Comparison of ENCODE assay signal across 12 cellular contexts in the genomic region with DNA sequence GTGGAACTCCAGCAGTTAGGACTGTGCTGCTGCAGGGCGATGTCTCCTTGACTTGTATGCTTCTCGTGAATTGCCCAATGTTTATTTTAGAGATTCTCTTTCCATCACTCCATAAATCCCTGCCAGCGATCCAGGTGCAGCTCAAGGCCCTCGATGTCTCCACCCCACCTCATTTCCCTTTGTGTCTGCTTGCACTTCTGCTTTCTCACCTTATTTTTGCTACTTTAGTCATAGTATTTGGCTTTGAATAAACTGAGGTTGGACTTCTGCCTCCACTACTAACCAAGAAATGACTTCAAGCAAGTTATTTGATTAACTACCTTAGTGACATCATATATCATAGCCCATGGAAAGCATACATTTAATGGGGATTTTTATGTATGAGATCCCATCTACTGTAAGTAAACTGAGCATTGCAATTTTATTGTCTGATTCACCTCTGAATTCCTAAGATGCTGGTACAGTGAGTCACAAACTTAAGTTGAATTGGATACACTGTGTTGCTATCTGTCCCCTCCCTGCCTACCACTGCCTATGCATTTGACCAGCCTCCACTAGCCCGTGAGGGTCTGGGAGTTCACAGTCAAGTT.
DNase-seq lines count a peak whose midpoint lies in the region; ATAC-seq and TF ChIP-seq lines count a peak whose summit lies in the region.
"Had no signal": no experiment of that assay in that cellular context is flagged by ENCODE, and none has a peak within 500 bp of the region (broad histone marks: within the 10 kb centered on the region; RNA-seq: fewer than 3 reads in every experiment).

No MANE protein-coding gene starts in this region.

- H3K9me3 Mint-ChIP-seq in T-helper 1 cell treated with Interleukin-12 subunit alpha and Interleukin-12 subunit beta and Interleukin-4 antibody, amounts not matched to agents 30 μg/mL and 1 μg/mL, for 36 hours, result no peaks in the 10 kb centered on the region
- H3K9me3 Mint-ChIP-seq: central memory CD8-positive, alpha-beta T cell had no signal

- no TSS peak for BruUV-seq in OCI-LY7 (replicated peaks; lab: Mats Ljungman, UMichigan)

- H3K4me1 ChIP-seq in OCI-LY7 (ENCODE audit: insufficient read depth, low read length, poor library complexity, severe bottlenecking), result peaks cover 28% of the 10 kb centered on the region
- H3K4me1 ChIP-seq: gastrocnemius medialis, right lobe of liver had no signal

- no peak overlapping the region for H3K4me3 ChIP-seq in OCI-LY7 (ENCODE audit: low read depth, low read length, poor library complexity, severe bottlenecking)
- H3K4me3 ChIP-seq: gastrocnemius medialis, right lobe of liver had no signal

- in situ Hi-C loops in G401 (cut with HindIII; ENCODE audit: low sequenced_read_pairs), result no loop called here

- H3K9me3 ChIP-seq in OCI-LY7 (ENCODE audit: low read length), result no peaks in the 10 kb centered on the region
- H3K9me3 ChIP-seq: gastrocnemius medialis, right lobe of liver had no signal

- H3K36me3 Mint-ChIP-seq in T-helper 1 cell treated with Interleukin-12 subunit alpha and Interleukin-12 subunit beta and Interleukin-4 antibody, amounts not matched to agents 30 μg/mL and 1 μg/mL, for 36 hours (ENCODE audit: low read depth), result no peaks in the 10 kb centered on the region

- peak overlapping the region; percentile 41 for H3K4me2 ChIP-seq in OCI-LY7 (ENCODE audit: low read length)

- CTCF ChIA-PET in OCI-LY7 (lab: Charles Lee; ENCODE audit: unreplicated experiment), result interaction anchor here (0.5 kb wide), 1 partner anchor 553 kb away, joined by 5 read pairs; no protein-coding TSS in a partner anchor

- DNase-seq in T-helper 1 cell (no peak), OCI-LY7 (ENCODE audit: low spot score) (peak; percentile 20), G401 (ENCODE audit: low spot score) (no peak), DMS79 treated with DMSO at 0.1 percent for 48 hours (lab: John Stamatoyannopoulos, UW) (no peak), inferior parietal cortex (ENCODE audit: extremely low spot score) (no peak), GF-D8 (lab: John Stamatoyannopoulos, UW) (no peak)
- DNase-seq: gastrocnemius medialis, H7, right lobe of liver had no signal

- H3K4me3 Mint-ChIP-seq in T-helper 1 cell treated with Interleukin-12 subunit alpha and Interleukin-12 subunit beta and Interleukin-4 antibody, amounts not matched to agents 30 μg/mL and 1 μg/mL, for 36 hours, result no peak overlapping the region
- H3K4me3 Mint-ChIP-seq: central memory CD8-positive, alpha-beta T cell had no signal

- no peaks in the 10 kb centered on the region for H3K4me1 Mint-ChIP-seq in T-helper 1 cell treated with Interleukin-12 subunit alpha and Interleukin-12 subunit beta and Interleukin-4 antibody, amounts not matched to agents 30 μg/mL and 1 μg/mL, for 36 hours (ENCODE audit: low read depth)
- H3K4me1 Mint-ChIP-seq: central memory CD8-positive, alpha-beta T cell had no signal

- no peaks in the 10 kb centered on the region for H3K27me3 Mint-ChIP-seq in T-helper 1 cell treated with Interleukin-12 subunit alpha and Interleukin-12 subunit beta and Interleukin-4 antibody, amounts not matched to agents 30 μg/mL and 1 μg/mL, for 36 hours (ENCODE audit: low read depth)
- H3K27me3 Mint-ChIP-seq: central memory CD8-positive, alpha-beta T cell had no signal

- peak; percentile 63 for ATAC-seq in esophagus mucosa
- ATAC-seq: gastrocnemius medialis, right lobe of liver had no signal

- no peaks in the 10 kb centered on the region for H3K36me3 ChIP-seq in OCI-LY7 (ENCODE audit: insufficient read depth, low read length)
- H3K36me3 ChIP-seq: gastrocnemius medialis, right lobe of liver had no signal

- no peaks in the 10 kb centered on the region for H3K9me2 ChIP-seq in OCI-LY7 (ENCODE audit: insufficient read depth, low read length)

- intact Hi-C loops in OCI-LY7 (cut with micrococcal nuclease; ENCODE audit: unreplicated experiment), result loop anchor here (5.0 kb wide), 2 partner anchors 1365 to 1425 kb away; no protein-coding TSS in a partner anchor

- no peak for TF ChIP-seq CTCF in OCI-LY7 (conservative IDR thresholded peaks at IDR 0.05; ENCODE audit: low read length)

- H3K27ac Mint-ChIP-seq in T-helper 1 cell treated with Interleukin-12 subunit alpha and Interleukin-12 subunit beta and Interleukin-4 antibody, amounts not matched to agents 30 μg/mL and 1 μg/mL, for 36 hours, result peak overlapping the region; percentile 3

- peak overlapping the region; percentile 53; the same call in 1 of the 2 replicates for H2AFZ ChIP-seq in OCI-LY7 (ENCODE audit: low read length)

- H3K79me2 ChIP-seq in OCI-LY7 (ENCODE audit: insufficient read depth, low read depth, low read length), result no peaks in the 10 kb centered on the region

- POLR2A ChIA-PET in OCI-LY7 (lab: Charles Lee), result no interaction called here

- peak overlapping the region; percentile 32 for H3K27ac ChIP-seq in OCI-LY7 (ENCODE audit: low read depth, low read length, poor library complexity, severe bottlenecking)
- H3K27ac ChIP-seq: gastrocnemius medialis, right lobe of liver had no signal

- H4K20me1 ChIP-seq in OCI-LY7 (ENCODE audit: insufficient read depth, low read length), result no peaks in the 10 kb centered on the region
